ENCODE assay signal across 10 cellular contexts in genomic region chr12:74111688-74112360, GRCh38.
DNase-seq lines count a peak whose midpoint lies in the region; ATAC-seq, FAIRE-seq and TF ChIP-seq lines count a peak whose summit lies in the region.
"Had no signal": no experiment of that assay in that cellular context is flagged by ENCODE, and none has a peak within 500 bp of the region (broad histone marks: within the 10 kb centered on the region; RNA-seq: fewer than 3 reads in every experiment).

No MANE protein-coding gene starts in this region.

- H3K4me1 Mint-ChIP-seq in activated CD4-positive, alpha-beta T cell treated with anti-CD3 and anti-CD28 coated beads for 36 hours = no peaks in the 10 kb centered on the region
- H3K4me1 Mint-ChIP-seq: activated naive CD4-positive, alpha-beta T cell treated with anti-CD3 and anti-CD28 coated beads, Interleukin-2, amount 50 U/mL, for 24 hours had no signal

- peaks cover 2% of the 10 kb centered on the region for H3K9me3 Mint-ChIP-seq in activated CD4-positive, alpha-beta T cell treated with anti-CD3 and anti-CD28 coated beads for 36 hours (ENCODE audit: low read depth)
- H3K9me3 Mint-ChIP-seq: activated naive CD4-positive, alpha-beta T cell treated with anti-CD3 and anti-CD28 coated beads, Interleukin-2, amount 50 U/mL, for 24 hours had no signal

- H3K27ac Mint-ChIP-seq in activated CD4-positive, alpha-beta T cell treated with anti-CD3 and anti-CD28 coated beads for 36 hours = no peak overlapping the region
- H3K27ac Mint-ChIP-seq: activated naive CD4-positive, alpha-beta T cell treated with anti-CD3 and anti-CD28 coated beads, Interleukin-2, amount 50 U/mL, for 24 hours had no signal

- no peak for ATAC-seq in activated CD4-positive, alpha-beta T cell treated with anti-CD3 and anti-CD28 coated beads for 36 hours
- ATAC-seq in sciatic nerve (peak; percentile 56), GM21381 (IDR thresholded peaks at IDR 0.05; ENCODE audit: unreplicated experiment) (no peak)

- POLR2A ChIA-PET in activated CD4-positive, alpha-beta T cell treated with anti-CD3 and anti-CD28 coated beads for 36 hours (lab: Charles Lee) = no interaction called here

- intact Hi-C loops in activated CD4-positive, alpha-beta T cell treated with anti-CD3 and anti-CD28 coated beads for 36 hours (cut with DNase I, micrococcal nuclease) = loop anchor here in 1 of 2 experiments (2.0 kb wide), 1 partner anchor 301 kb away; no protein-coding TSS in a partner anchor
- intact Hi-C loops in sciatic nerve (cut with DNase I) = no loop called here

- no peaks in the 10 kb centered on the region for H3K36me3 Mint-ChIP-seq in activated CD4-positive, alpha-beta T cell treated with anti-CD3 and anti-CD28 coated beads for 36 hours (ENCODE audit: low read depth)
- H3K36me3 Mint-ChIP-seq: activated naive CD4-positive, alpha-beta T cell treated with anti-CD3 and anti-CD28 coated beads, Interleukin-2, amount 50 U/mL, for 24 hours had no signal

- no peak overlapping the region for H3K4me3 Mint-ChIP-seq in activated CD4-positive, alpha-beta T cell treated with anti-CD3 and anti-CD28 coated beads for 36 hours
- H3K4me3 Mint-ChIP-seq: activated naive CD4-positive, alpha-beta T cell treated with anti-CD3 and anti-CD28 coated beads, Interleukin-2, amount 50 U/mL, for 24 hours had no signal

- FAIRE-seq in H54 (lab: Jason Lieb, UNC) = no peak
- FAIRE-seq in frontal cortex (lab: Jason Lieb, UNC) = no peak

- CTCF ChIA-PET in activated CD4-positive, alpha-beta T cell treated with anti-CD3 and anti-CD28 coated beads for 36 hours (lab: Charles Lee) = interaction anchor here (1.3 kb wide), 1 partner anchor 305 kb away, joined by 3 read pairs; no protein-coding TSS in a partner anchor

- TF ChIP-seq POLR2A in H54 (IDR thresholded peaks at IDR 0.05; ENCODE audit: low read depth, low read length) = no peak

- peak; percentile 23 for DNase-seq in activated CD4-positive, alpha-beta T cell treated with anti-CD3 and anti-CD28 coated beads for 36 hours
- no peak for DNase-seq in activated CD4-positive, alpha-beta T cell treated with anti-CD3 and anti-CD28 coated beads for 4 hours
- DNase-seq in M059J (ENCODE audit: low read depth) = peak; percentile 7
- peak; percentile 72 for DNase-seq in ecto neural progenitor cell (ENCODE audit: low spot score)
- DNase-seq in sciatic nerve (ENCODE audit: low spot score) = no peak
- DNase-seq in H54 (ENCODE audit: insufficient read length, low spot score) = no peak
- no peak for DNase-seq in frontal cortex (ENCODE audit: low spot score in 2 of 2)
- DNase-seq: testis had no signal

- no peaks in the 10 kb centered on the region for H3K27me3 Mint-ChIP-seq in activated CD4-positive, alpha-beta T cell treated with anti-CD3 and anti-CD28 coated beads for 36 hours
- H3K27me3 Mint-ChIP-seq: activated naive CD4-positive, alpha-beta T cell treated with anti-CD3 and anti-CD28 coated beads, Interleukin-2, amount 50 U/mL, for 24 hours had no signal

Comparison
In these comparisons a context has a peak if more than half of its experiments do, and no peak if none do; other contexts are left out.
1. DNase-seq: peak in activated CD4-positive, alpha-beta T cell treated with anti-CD3 and anti-CD28 coated beads for 36 hours (single experiment), M059J (single experiment) and ecto neural progenitor cell (single experiment); none in activated CD4-positive, alpha-beta T cell treated with anti-CD3 and anti-CD28 coated beads for 4 hours (0 of 2), sciatic nerve (single experiment), H54 (single experiment) and frontal cortex (0 of 2).